29 cellular contexts compared by ENCODE assay signal in genomic region chr5:62066878-62067277, GRCh38.
"Had no signal": no experiment of that assay in that cellular context is flagged by ENCODE, and none has a peak within 500 bp of the region (broad histone marks: within the 10 kb centered on the region; RNA-seq: fewer than 3 reads in every experiment).

No MANE protein-coding gene starts in this region.

- H3K27ac Mint-ChIP-seq: dendritic cell treated with granulocyte-macrophage colony-stimulating factor and Interleukin-4, amounts not matched to agents 40 ng/mL and 50 ng/mL, for 4 days; effector memory CD8-positive, alpha-beta T cell; endodermal cell had no signal

- ATAC-seq: effector memory CD8-positive, alpha-beta T cell; esophagus mucosa; foreskin keratinocyte; gastrocnemius medialis; gastroesophageal sphincter; heart left ventricle; heart right ventricle had no signal

- H3K4me1 ChIP-seq: colonic mucosa, esophagus muscularis mucosa, esophagus squamous epithelium, foreskin keratinocyte, gastrocnemius medialis, gastroesophageal sphincter, heart left ventricle, heart right ventricle had no signal

- FAIRE-seq: colon, endometrium, endothelial cell of umbilical vein, frontal cortex had no signal

- H3K9me3 ChIP-seq: colonic mucosa, esophagus muscularis mucosa, esophagus squamous epithelium, gastrocnemius medialis, gastroesophageal sphincter, heart left ventricle, heart right ventricle had no signal

- H3K4me3 ChIP-seq: colonic mucosa, coronary artery, dorsolateral prefrontal cortex, esophagus muscularis mucosa, esophagus squamous epithelium, gastrocnemius medialis, gastroesophageal sphincter, heart left ventricle, heart right ventricle had no signal

- DNase-seq: colonic mucosa; cortex of kidney; dermis blood vessel endothelial cell; dorsolateral prefrontal cortex; effector CD4-positive, alpha-beta T cell; effector CD8-positive, alpha-beta T cell; effector memory CD4-positive, alpha-beta T cell; effector memory CD8-positive, alpha-beta T cell; endodermal cell; erythroblast; esophagus squamous epithelium; foreskin fibroblast; foreskin keratinocyte; foreskin melanocyte; gastrocnemius medialis; glutamatergic neuron; head of caudate nucleus; heart left ventricle; heart right ventricle had no signal

- H3K27ac ChIP-seq: colonic mucosa, coronary artery, dorsolateral prefrontal cortex, epithelial cell of prostate, esophagus muscularis mucosa, esophagus squamous epithelium, foreskin keratinocyte, gastrocnemius medialis, gastroesophageal sphincter, heart left ventricle, heart right ventricle had no signal

- H3K36me3 ChIP-seq: colonic mucosa, esophagus muscularis mucosa, esophagus squamous epithelium, gastrocnemius medialis, gastroesophageal sphincter, heart left ventricle, heart right ventricle had no signal

- H3K27me3 ChIP-seq: colonic mucosa, esophagus muscularis mucosa, esophagus squamous epithelium, foreskin keratinocyte, gastrocnemius medialis, gastroesophageal sphincter had no signal

- H3K9me3 Mint-ChIP-seq: dendritic cell treated with granulocyte-macrophage colony-stimulating factor and Interleukin-4, amounts not matched to agents 40 ng/mL and 50 ng/mL, for 4 days; effector memory CD8-positive, alpha-beta T cell; endodermal cell had no signal

- H3K4me3 Mint-ChIP-seq: dendritic cell treated with granulocyte-macrophage colony-stimulating factor and Interleukin-4, amounts not matched to agents 40 ng/mL and 50 ng/mL, for 4 days; effector memory CD8-positive, alpha-beta T cell; endodermal cell had no signal
